26 cellular contexts compared by ENCODE assay signal in the genomic region with DNA sequence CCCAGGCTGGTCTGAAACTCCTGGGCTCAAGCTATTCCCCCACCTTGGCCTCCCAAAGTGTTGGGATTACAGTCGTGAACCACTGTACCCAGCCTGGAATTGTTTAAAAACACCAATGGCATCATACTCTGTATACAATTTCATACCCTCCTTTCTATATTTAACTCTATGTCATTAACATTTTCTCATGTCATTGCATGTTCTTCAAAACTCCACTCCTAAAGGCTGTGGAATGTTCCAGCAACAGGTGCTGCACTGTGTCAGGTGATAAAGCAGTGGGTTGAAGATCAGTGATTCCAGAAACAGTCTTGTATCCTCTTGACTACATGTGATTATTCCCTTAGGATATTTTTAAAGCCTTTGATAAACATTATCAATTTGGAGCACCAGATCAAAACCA. TPM values are rescaled to one million over a fixed set of nuclear protein-coding genes. Genes with fewer than 3 reads are reported as not detected.
"Had no signal": no experiment of that assay in that cellular context is flagged by ENCODE, and none has a peak within 500 bp of the region (broad histone marks: within the 10 kb centered on the region; RNA-seq: fewer than 3 reads in every experiment).

No MANE protein-coding gene starts in this region.

- H3K27me3 ChIP-seq: esophagus squamous epithelium, pancreas, right lobe of liver, testis had no signal

- H3K4me3 ChIP-seq: esophagus squamous epithelium, lung, pancreas, right lobe of liver, smooth muscle cell, stomach, testis, tibial artery had no signal

- H3K4me1 ChIP-seq: testis had no signal

- H3K4me2 ChIP-seq: smooth muscle cell had no signal

- H3K27ac ChIP-seq: neutrophil, right lobe of liver, stomach, testis, tibial artery had no signal

- ATAC-seq: left lobe of liver; natural killer cell treated with Interleukin-12 subunit alpha and Interleukin-12 subunit beta and Interleukin-15 and Interleukin-18, amount 100 ng/mL, for 72 hours had no signal

- H3K9me3 ChIP-seq: esophagus squamous epithelium, neutrophil, pancreas, right lobe of liver, stomach, testis, tibial artery had no signal

- H3K36me3 ChIP-seq: esophagus squamous epithelium, neutrophil, pancreas, right lobe of liver, stomach, tibial artery had no signal

- DNase-seq: cerebellar nuclear complex; effector CD8-positive, alpha-beta T cell; endodermal cell; erythroblast; esophagus squamous epithelium; head of caudate nucleus; kidney; pancreas; right lobe of liver; stimulated activated CD4-positive, alpha-beta T cell treated with anti-CD3 and anti-CD28 coated beads, Interleukin-12 subunit alpha, Interleukin-12 subunit beta, amount 100 ng/mL, for 4 hours; stimulated activated CD4-positive, alpha-beta T cell treated with anti-CD3 and anti-CD28 coated beads, Interleukin-1b, Interleukin-23, amount 100 ng/mL, for 48 hours; stimulated activated CD4-positive, alpha-beta T cell treated with anti-CD3 and anti-CD28 coated beads, Interleukin-4, amount 100 ng/mL, for 1 hour; stimulated activated CD8-positive, alpha-beta memory T cell treated with anti-CD3 and anti-CD28 coated beads, Interleukin-4, amount 100 ng/mL, for 48 hours; stimulated activated naive CD4-positive, alpha-beta T cell treated with Interleukin-2 at 50 U/mL for 16 hours; stomach; testis; tibial artery had no signal

RNA-seq across cellular contexts. Expression of a gene that starts 36.7 kb away (rescaled TPM):
- total RNA-seq: frontal cortex; glomerular endothelial cell; mononuclear cell; natural killer cell treated with Interleukin-12 subunit alpha and Interleukin-12 subunit beta and Interleukin-15 and Interleukin-18, amount 100 ng/mL, for 72 hours; subcutaneous adipose tissue had no signal
